Comparison of ENCODE assay signal across 16 cellular contexts in genomic region chr2:67516899-67517530, GRCh38.
DNase-seq lines count a peak whose midpoint lies in the region; ATAC-seq and TF ChIP-seq lines count a peak whose summit lies in the region.
"Had no signal": no experiment of that assay in that cellular context is flagged by ENCODE, and none has a peak within 500 bp of the region (broad histone marks: within the 10 kb centered on the region; RNA-seq: fewer than 3 reads in every experiment).

No MANE protein-coding gene starts in this region.

- CTCF ChIA-PET in AG04449 (lab: Yijun Ruan, JAX) = interaction anchor here (0.7 to 1.6 kb wide), 3 partner anchors 8 to 134 kb away, joined by 3 to 6 read pairs (median 3); no protein-coding TSS in a partner anchor

- in situ Hi-C loops in astrocyte of the cerebellum (cut with HindIII; ENCODE audit: low sequenced_read_pairs) = no loop called here

- TF ChIP-seq CTCF in AG04449 (IDR thresholded peaks at IDR 0.05; ENCODE audit: insufficient read depth, low read length, missing control alignments) (no peak), astrocyte of the cerebellum (IDR thresholded peaks at IDR 0.05; ENCODE audit: low read depth, low read length, missing control alignments) (no peak)

- no peak for ATAC-seq in GM21619 (IDR thresholded peaks at IDR 0.05; ENCODE audit: unreplicated experiment)
- ATAC-seq in HG03571 (IDR thresholded peaks at IDR 0.05; ENCODE audit: unreplicated experiment) = no peak
- ATAC-seq: activated naive CD4-positive, alpha-beta T cell treated with anti-CD3 and anti-CD28 coated beads, Interleukin-2, amount 50 U/mL, for 72 hours had no signal

- POLR2A ChIA-PET in AG04449 (lab: Yijun Ruan, JAX) = interaction anchor here (0.8 kb wide), 1 partner anchor 14 kb away, joined by 4 read pairs; no protein-coding TSS in a partner anchor

- H3K4me3 ChIP-seq in AG04449 (ENCODE audit: low read depth, low read length) (no peak overlapping the region), astrocyte of the cerebellum (ENCODE audit: low read depth, low read length) (no peak overlapping the region)
- H3K4me3 ChIP-seq: esophagus squamous epithelium, PC-9, transverse colon had no signal

- DNase-seq in AG04449 (ENCODE audit: low read depth, low spot score) (peak; percentile 94), GM04504 (ENCODE audit: low read depth) (peak; percentile 57), astrocyte of the cerebellum (ENCODE audit: low read depth) (peak; percentile 90), inferior parietal cortex (ENCODE audit: extremely low spot score) (peak; percentile 5), midbrain (lab: John Stamatoyannopoulos, UW) (no peak), occipital lobe (lab: John Stamatoyannopoulos, UW) (no peak)
- DNase-seq: activated CD4-positive, CD25-positive, alpha-beta regulatory T cell treated with anti-CD3 and anti-CD28 coated beads, Interleukin-2, amount 50 U/mL, for 72 hours; BE2C; esophagus squamous epithelium; MM.1S; PC-9; T-helper 1 cell had no signal

Comparison
In these comparisons a context has a peak if more than half of its experiments do, and no peak if none do; other contexts are left out.
1. DNase-seq: peak in AG04449 (single experiment), GM04504 (single experiment), astrocyte of the cerebellum (single experiment) and inferior parietal cortex (single experiment); none in midbrain (single experiment) and occipital lobe (single experiment).